20 cellular contexts compared by ENCODE assay signal in genomic region chr10:80658068-80658467, GRCh38.
DNase-seq lines count a peak whose midpoint lies in the region; ATAC-seq, FAIRE-seq and TF ChIP-seq lines count a peak whose summit lies in the region.
"Had no signal": no experiment of that assay in that cellular context is flagged by ENCODE, and none has a peak within 500 bp of the region (broad histone marks: within the 10 kb centered on the region; RNA-seq: fewer than 3 reads in every experiment).

No MANE protein-coding gene starts in this region.

- H3K9me1 ChIP-seq in K562 (ENCODE audit: control insufficient read depth, insufficient read depth, low read length) = no peaks in the 10 kb centered on the region

- H2BK120ac ChIP-seq in trophoblast cell (ENCODE audit: insufficient read depth, low read length, poor library complexity) = no peak overlapping the region

- CTCF ChIA-PET in HEK293 (lab: Yijun Ruan, JAX) (interaction anchor here (0.7 kb wide), 1 partner anchor 408 kb away, joined by 3 read pairs; no protein-coding TSS in a partner anchor), K562 (lab: Yijun Ruan, JAX; ENCODE audit: low intra/inter-chr PET ratio) (no interaction called here)

- no peak overlapping the region for H3K23ac ChIP-seq in trophoblast cell (ENCODE audit: low read length)

- H3K27ac ChIP-seq in HEK293 (ENCODE audit: extremely low read depth, low read depth, low read length) (no peak overlapping the region), K562 (ENCODE audit: extremely low read depth, low read depth, low read length) (no peak overlapping the region), trophoblast cell (ENCODE audit: low read depth, low read length) (no peak overlapping the region)

- no peak overlapping the region for H3K4ac ChIP-seq in trophoblast cell (ENCODE audit: low read depth, low read length)

- intact Hi-C loops in K562 (cut with micrococcal nuclease) = no loop called here

- H3K79me2 ChIP-seq in K562 (ENCODE audit: control insufficient read depth, insufficient read depth, low read length) = no peaks in the 10 kb centered on the region
- H3K79me2 ChIP-seq in trophoblast cell (ENCODE audit: control insufficient read depth, insufficient read depth, low read length, poor library complexity) = no peaks in the 10 kb centered on the region

- H3K9me3 ChIP-seq in HEK293 (ENCODE audit: control insufficient read depth, insufficient read depth, low read depth, low read length) = no peaks in the 10 kb centered on the region
- H3K9me3 ChIP-seq in K562 (replicated peaks; ENCODE audit: control insufficient read depth, insufficient read depth, low read depth, low read length) = no peaks in the 10 kb centered on the region; the same call in 1 of the 2 replicates
- peaks cover 23% of the 10 kb centered on the region for H3K9me3 ChIP-seq in trophoblast cell (ENCODE audit: insufficient read depth, low read depth, low read length)
- H3K9me3 ChIP-seq: BE2C, HAP-1 had no signal

- H3K79me1 ChIP-seq in trophoblast cell (ENCODE audit: low read length) = no peaks in the 10 kb centered on the region

- no peak overlapping the region for H2BK5ac ChIP-seq in trophoblast cell (ENCODE audit: low read depth, low read length, poor library complexity)

- H3K14ac ChIP-seq in trophoblast cell (ENCODE audit: low read length) = no peak overlapping the region

- WGBS in K562 (ENCODE audit: insufficient coverage, low coverage, missing lambda C conversion rate) = 0% methylated on average over 6 of the region's 6 CpGs
- no CpG with 5 or more reads among the region's 6 CpGs for WGBS in trophoblast cell (ENCODE audit: extremely low coverage, insufficient coverage, insufficient read length)

- TF ChIP-seq EP300 in K562 (IDR thresholded peaks at IDR 0.05; ENCODE audit: low read length) = no peak

- no peak for TF ChIP-seq POLR2A in K562 (conservative IDR thresholded peaks at IDR 0.05)

- H3K18ac ChIP-seq in trophoblast cell (ENCODE audit: low read length) = no peak overlapping the region

- no TSS peak for BruUV-seq in K562 (replicated peaks; lab: Mats Ljungman, UMichigan)

- H4K12ac ChIP-seq in trophoblast cell (ENCODE audit: low read depth, low read length) = no peak overlapping the region

- no peak overlapping the region for H3K9ac ChIP-seq in K562 (ENCODE audit: insufficient read depth in 1 of 2, low read depth in 2 of 2, low read length in 2 of 2)
- H3K9ac ChIP-seq in trophoblast cell (ENCODE audit: low read length) = no peak overlapping the region
- H3K9ac ChIP-seq: BLaER1 treated with 17β-estradiol and CSF1 and Interleukin-3, amounts not matched to agents 10 nM and 100 nM had no signal

- no peaks in the 10 kb centered on the region for H3K4me1 ChIP-seq in HEK293 (ENCODE audit: control insufficient read depth, insufficient read depth, low read length)
- no peaks in the 10 kb centered on the region; a peak in 1 of 5 replicates for H3K4me1 ChIP-seq in K562 (replicated peaks in 1 of 2; ENCODE audit: control insufficient read depth in 2 of 2, insufficient read depth in 2 of 2, low read length in 2 of 2)
- peaks cover 0 to 3% of the 10 kb centered on the region in 2 experiments for H3K4me1 ChIP-seq in trophoblast cell (ENCODE audit: control insufficient read depth in 1 of 2, insufficient read depth in 2 of 2, low read length in 2 of 2)
- H3K4me1 ChIP-seq: BE2C, HAP-1 had no signal

- H3K4me3 ChIP-seq in HEK293 (ENCODE audit: low read depth, low read length) (no peak overlapping the region), K562 (no peak overlapping the region), trophoblast cell (ENCODE audit: low read depth, low read length) (peak overlapping the region; percentile 0)
- H3K4me3 ChIP-seq: BLaER1 treated with 17β-estradiol and CSF1 and Interleukin-3, amounts not matched to agents 10 nM and 100 nM; GM12878; GM23338; HAP-1 had no signal

- H4K8ac ChIP-seq in trophoblast cell (ENCODE audit: low read depth, low read length) = no peak overlapping the region

- H2AFZ ChIP-seq in K562 (ENCODE audit: low read depth, low read length) (no peak overlapping the region), trophoblast cell (ENCODE audit: insufficient read depth, low read length, poor library complexity) (no peak overlapping the region)
- H2AFZ ChIP-seq: GM23338 had no signal

- H3K27me3 ChIP-seq in K562 (ENCODE audit: control insufficient read depth in 2 of 2, insufficient read depth in 2 of 2, low read length in 2 of 2) (peaks cover 0 to 25% of the 10 kb centered on the region in 2 experiments; a peak in 2 of 5 replicates), trophoblast cell (ENCODE audit: insufficient read depth, low read length) (no peaks in the 10 kb centered on the region)
- H3K27me3 ChIP-seq: BE2C; BLaER1 treated with 17β-estradiol and CSF1 and Interleukin-3, amounts not matched to agents 10 nM and 100 nM had no signal

- TF ChIP-seq RAD21 in K562 (CRISPR knock-in tag; conservative IDR thresholded peaks at IDR 0.05 in 1 of 2, IDR thresholded peaks at IDR 0.05 in 1 of 2) = no peak

- H4K20me1 ChIP-seq in K562 (replicated peaks; ENCODE audit: control insufficient read depth, insufficient read depth, low read length) = no peaks in the 10 kb centered on the region
- H4K20me1 ChIP-seq: BLaER1 treated with 17β-estradiol and CSF1 and Interleukin-3, amounts not matched to agents 10 nM and 100 nM had no signal

- TF ChIP-seq CTCF in HEK293 (tag by site-specific recombination; IDR thresholded peaks at IDR 0.05) = no peak
- no peak for TF ChIP-seq CTCF in K562 (IDR thresholded peaks at IDR 0.05 in 2 of 3, conservative IDR thresholded peaks at IDR 0.05 in 1 of 3; ENCODE audit: insufficient read depth in 2 of 3, low read depth in 1 of 3, low read length in 3 of 3)

- H3K4me2 ChIP-seq in K562 (ENCODE audit: insufficient read depth, low read length) (no peak overlapping the region), trophoblast cell (ENCODE audit: low read length) (no peak overlapping the region)
- H3K4me2 ChIP-seq: BLaER1 treated with 17β-estradiol and CSF1 and Interleukin-3, amounts not matched to agents 10 nM and 100 nM; GM23338 had no signal

- ATAC-seq in K562 = no peak
- no peak for ATAC-seq in HG02870 (IDR thresholded peaks at IDR 0.05; ENCODE audit: unreplicated experiment)
- ATAC-seq: GM12878, GM23338 had no signal

- POLR2A ChIA-PET in HEK293 (lab: Yijun Ruan, JAX) = no interaction called here
- POLR2A ChIA-PET in K562 (lab: Yijun Ruan, JAX) = no interaction called here

- no peak overlapping the region for H2BK12ac ChIP-seq in trophoblast cell (ENCODE audit: low read length)

- H4K91ac ChIP-seq in trophoblast cell (ENCODE audit: low read depth, low read length) = no peak overlapping the region

- FAIRE-seq in K562 (lab: Jason Lieb, UNC) = peak; percentile 73
- FAIRE-seq: D721Med, GM12878, GM18507, H54 had no signal

- in situ Hi-C loops in K562 (cut with MboI) = no loop called here

- H3K36me3 ChIP-seq in HEK293 (ENCODE audit: control insufficient read depth in 2 of 2, insufficient read depth in 1 of 2, low read length in 2 of 2) = no peaks in the 10 kb centered on the region
- no peaks in the 10 kb centered on the region for H3K36me3 ChIP-seq in K562 (ENCODE audit: control insufficient read depth, insufficient read depth, low read length)
- no peaks in the 10 kb centered on the region for H3K36me3 ChIP-seq in trophoblast cell (ENCODE audit: control insufficient read depth in 1 of 2, insufficient read depth in 2 of 2, low read length in 2 of 2)
- H3K36me3 ChIP-seq: BE2C, HAP-1 had no signal

- no peak overlapping the region for H2AK5ac ChIP-seq in trophoblast cell (ENCODE audit: low read length)

- DNase-seq in K562 (ENCODE audit: extremely low read depth in 1 of 4, low spot score in 3 of 4) (no peak), trophoblast cell (no peak), Ammon's horn (ENCODE audit: low spot score) (no peak), NCI-H1092 treated with DMSO at 0.1 percent for 48 hours (lab: John Stamatoyannopoulos, UW) (no peak)
- DNase-seq: BE2C; CD4-positive, alpha-beta T cell; CD8-positive, alpha-beta memory T cell; DMS 273 treated with DMSO at 0.1 percent for 48 hours; DMS79; EL; GDM1 had no signal

TF ChIP-seq in HEK293, 187 proteins besides CTCF, POLR2A, EP300 and RAD21 (continues in another document):
- TF ChIP-seq ZNF114 (tag by site-specific recombination; IDR thresholded peaks at IDR 0.05) (0 out of 2 replicates have a peak, but pooled peaks have one; percentile 8), RBAK (tag by site-specific recombination; IDR thresholded peaks at IDR 0.05) (no peak), ZNF341 (tag by site-specific recombination; IDR thresholded peaks at IDR 0.05; ENCODE audit: low read depth) (no peak), TRIM28 (IDR thresholded peaks at IDR 0.05; ENCODE audit: borderline replicate concordance, low read length) (no peak), ZNF239 (tag by site-specific recombination; IDR thresholded peaks at IDR 0.05) (0 out of 2 replicates have a peak, but pooled peaks have one; percentile 25)

TF ChIP-seq in K562, 482 proteins besides CTCF, POLR2A, EP300 and RAD21 (continues in another document):
- TF ChIP-seq NFXL1 (CRISPR knock-in tag; IDR thresholded peaks at IDR 0.05) (no peak), MXI1 (IDR thresholded peaks at IDR 0.05; ENCODE audit: low read depth, low read length) (no peak), CREBBP (IDR thresholded peaks at IDR 0.05; ENCODE audit: low read depth, low read length) (peak; percentile 58), TFAP4 (CRISPR knock-in tag; IDR thresholded peaks at IDR 0.05; ENCODE audit: borderline replicate concordance) (no peak), PHF20 (IDR thresholded peaks at IDR 0.05; ENCODE audit: partially characterized antibody) (peak; percentile 32)

Comparison
In these comparisons a context has a peak if more than half of its experiments do, and no peak if none do; other contexts are left out.
1. Of the 44 proteins assayed by ChIP-seq in both K562 and HEK293: peak only in K562: none; only in HEK293: ZNF239; in both: none; in neither: 43.